In genomic region chr12:67320614-67321305, GRCh38 we compare ENCODE assay signal across 10 cellular contexts. TPM values are rescaled to one million over a fixed set of nuclear protein-coding genes. Genes with fewer than 3 reads are reported as not detected.
A peak's percentile ranks its signal among the peaks of the same experiment; 100 is the strongest.
DNase-seq lines count a peak whose midpoint lies in the region; ATAC-seq and FAIRE-seq lines count a peak whose summit lies in the region.
"Had no signal": no experiment of that assay in that cellular context is flagged by ENCODE, and none has a peak within 500 bp of the region (broad histone marks: within the 10 kb centered on the region; RNA-seq: fewer than 3 reads in every experiment).

No MANE protein-coding gene starts in this region.

- no peak overlapping the region for H2AFZ ChIP-seq in trophoblast cell (ENCODE audit: insufficient read depth, low read length, poor library complexity)

- intact Hi-C loops in activated CD4-positive, alpha-beta T cell treated with anti-CD3 and anti-CD28 coated beads, Interleukin-2, amount 10 ng/mL, durations not matched to agents 24 days and 14 days (cut with micrococcal nuclease): no loop called here

- no CpG with 5 or more reads among the region's 3 CpGs for WGBS in trophoblast cell (ENCODE audit: extremely low coverage, insufficient coverage, insufficient read length)

- no peaks in the 10 kb centered on the region for H3K79me1 ChIP-seq in trophoblast cell (ENCODE audit: low read length)

- no peaks in the 10 kb centered on the region for H3K27me3 ChIP-seq in trophoblast cell (ENCODE audit: insufficient read depth, low read length)

- H3K4me1 Mint-ChIP-seq in activated CD4-positive, alpha-beta T cell treated with anti-CD3 and anti-CD28 coated beads, Interleukin-2, amount 10 ng/mL, durations not matched to agents 24 days and 14 days: peaks cover 5% of the 10 kb centered on the region

- no peak overlapping the region for H3K9ac ChIP-seq in trophoblast cell (ENCODE audit: low read length)

- no peak overlapping the region for H3K14ac ChIP-seq in trophoblast cell (ENCODE audit: low read length)

- no peak overlapping the region for H3K4ac ChIP-seq in trophoblast cell (ENCODE audit: low read depth, low read length)

- H3K27ac ChIP-seq in trophoblast cell (ENCODE audit: low read depth, low read length): no peak overlapping the region

- FAIRE-seq in frontal cortex (lab: Jason Lieb, UNC): no peak

- H2AK5ac ChIP-seq in trophoblast cell (ENCODE audit: low read length): no peak overlapping the region

- H4K91ac ChIP-seq in trophoblast cell (ENCODE audit: low read depth, low read length): no peak overlapping the region

- DNase-seq in activated CD4-positive, alpha-beta T cell treated with anti-CD3 and anti-CD28 coated beads, Interleukin-2, amount 10 ng/mL, durations not matched to agents 24 days and 14 days: no peak
- no peak for DNase-seq in activated CD4-positive, alpha-beta T cell treated with anti-CD3 and anti-CD28 coated beads for 48 hours
- DNase-seq in NCI-H226 (peak; percentile 49), dermis blood vessel endothelial cell (peak; percentile 16), trophoblast cell (peak; percentile 27 to 76), LoVo (ENCODE audit: low spot score) (no peak), frontal cortex (ENCODE audit: low spot score in 2 of 2) (no peak)
- DNase-seq: immature natural killer cell, NCI-H2107 had no signal

- peaks cover 4 to 5% of the 10 kb centered on the region in 2 experiments for H3K4me1 ChIP-seq in trophoblast cell (ENCODE audit: control insufficient read depth in 1 of 2, insufficient read depth in 2 of 2, low read length in 2 of 2)

- no peak overlapping the region for H4K8ac ChIP-seq in trophoblast cell (ENCODE audit: low read depth, low read length)

- H3K18ac ChIP-seq in trophoblast cell (ENCODE audit: low read length): no peak overlapping the region

- H3K36me3 Mint-ChIP-seq in activated CD4-positive, alpha-beta T cell treated with anti-CD3 and anti-CD28 coated beads, Interleukin-2, amount 10 ng/mL, durations not matched to agents 24 days and 14 days (ENCODE audit: low read depth): peaks cover 46% of the 10 kb centered on the region

- H3K27ac Mint-ChIP-seq in activated CD4-positive, alpha-beta T cell treated with anti-CD3 and anti-CD28 coated beads, Interleukin-2, amount 10 ng/mL, durations not matched to agents 24 days and 14 days: peak overlapping the region; percentile 22

- no peaks in the 10 kb centered on the region for H3K27me3 Mint-ChIP-seq in activated CD4-positive, alpha-beta T cell treated with anti-CD3 and anti-CD28 coated beads, Interleukin-2, amount 10 ng/mL, durations not matched to agents 24 days and 14 days

- no peak overlapping the region for H3K23ac ChIP-seq in trophoblast cell (ENCODE audit: low read length)

- no peak overlapping the region for H4K12ac ChIP-seq in trophoblast cell (ENCODE audit: low read depth, low read length)

- no peak overlapping the region for H2BK12ac ChIP-seq in trophoblast cell (ENCODE audit: low read length)

- no peak overlapping the region for H3K4me2 ChIP-seq in trophoblast cell (ENCODE audit: low read length)

- peaks cover 4% of the 10 kb centered on the region for H3K9me3 Mint-ChIP-seq in activated CD4-positive, alpha-beta T cell treated with anti-CD3 and anti-CD28 coated beads, Interleukin-2, amount 10 ng/mL, durations not matched to agents 24 days and 14 days
- H3K9me3 Mint-ChIP-seq: immature natural killer cell had no signal

- H2BK120ac ChIP-seq in trophoblast cell (ENCODE audit: insufficient read depth, low read length, poor library complexity): no peak overlapping the region

- no peaks in the 10 kb centered on the region for H3K79me2 ChIP-seq in trophoblast cell (ENCODE audit: control insufficient read depth, insufficient read depth, low read length, poor library complexity)

- H3K9me3 ChIP-seq in trophoblast cell (ENCODE audit: insufficient read depth, low read depth, low read length): peaks cover 12% of the 10 kb centered on the region

- no peak for ATAC-seq in GM19324 (IDR thresholded peaks at IDR 0.05; ENCODE audit: low FRiP score, unreplicated experiment)

- H3K4me3 ChIP-seq in trophoblast cell (ENCODE audit: low read depth, low read length): no peak overlapping the region

- no peak overlapping the region for H2BK5ac ChIP-seq in trophoblast cell (ENCODE audit: low read depth, low read length, poor library complexity)

- peaks cover 23 to 38% of the 10 kb centered on the region in 2 experiments for H3K36me3 ChIP-seq in trophoblast cell (ENCODE audit: control insufficient read depth in 1 of 2, insufficient read depth in 2 of 2, low read length in 2 of 2)

- H3K4me3 Mint-ChIP-seq in activated CD4-positive, alpha-beta T cell treated with anti-CD3 and anti-CD28 coated beads, Interleukin-2, amount 10 ng/mL, durations not matched to agents 24 days and 14 days: no peak overlapping the region
- H3K4me3 Mint-ChIP-seq: immature natural killer cell had no signal

RNA-seq across cellular contexts. Expression of gene CAND1, which starts 51.6 kb away (rescaled TPM):
- total RNA-seq in activated CD4-positive, alpha-beta T cell treated with anti-CD3 and anti-CD28 coated beads, Interleukin-2, amount 10 ng/mL, durations not matched to agents 24 days and 14 days: 202 and 216 TPM in 2 replicates
- total RNA-seq in dermis blood vessel endothelial cell (110 and 162 TPM in 2 replicates), frontal cortex (285 TPM)
- polyA plus RNA-seq in trophoblast cell (2013): 85.1 and 87.6 TPM in 2 replicates

Comparison
In these comparisons a context has a peak if more than half of its experiments do, and no peak if none do; other contexts are left out.
1. DNase-seq: peak in NCI-H226 (single experiment), dermis blood vessel endothelial cell (single experiment) and trophoblast cell (2 of 2); none in activated CD4-positive, alpha-beta T cell treated with anti-CD3 and anti-CD28 coated beads, Interleukin-2, amount 10 ng/mL, durations not matched to agents 24 days and 14 days (single experiment), activated CD4-positive, alpha-beta T cell treated with anti-CD3 and anti-CD28 coated beads for 48 hours (single experiment), LoVo (single experiment) and frontal cortex (0 of 2).